Comparison of ENCODE assay signal across 15 cellular contexts in genomic region chr5:154461531-154461930, GRCh38. TPM values are rescaled to one million over a fixed set of nuclear protein-coding genes. Genes with fewer than 3 reads are reported as not detected.
A peak's percentile ranks its signal among the peaks of the same experiment; 100 is the strongest.
DNase-seq lines count a peak whose midpoint lies in the region; ATAC-seq and TF ChIP-seq lines count a peak whose summit lies in the region.
"Had no signal": no experiment of that assay in that cellular context is flagged by ENCODE, and none has a peak within 500 bp of the region (broad histone marks: within the 10 kb centered on the region; RNA-seq: fewer than 3 reads in every experiment).

No MANE protein-coding gene starts in this region.

- no peaks in the 10 kb centered on the region for H4K20me1 ChIP-seq in hepatocyte (ENCODE audit: insufficient read depth, poor library complexity, severe bottlenecking)

- DNase-seq in AG04449 (ENCODE audit: low read depth, low spot score) (no peak), HFF-Myc (ENCODE audit: extremely low read depth, low read depth) (no peak), hepatocyte (ENCODE audit: low spot score) (no peak), coronary artery (ENCODE audit: low spot score) (no peak)
- no peak for DNase-seq in activated T-cell treated with anti-CD3 and anti-CD28 coated beads, Interleukin-2, amount 50 U/mL, for 48 hours
- DNase-seq: caudate nucleus; CD4-positive, alpha-beta memory T cell; gastrocnemius medialis; Peyer's patch had no signal

- POLR2A ChIA-PET in AG04449 (lab: Yijun Ruan, JAX): no interaction called here

- H3K27ac ChIP-seq in VCaP (no peak overlapping the region), hepatocyte (no peak overlapping the region), coronary artery (no peak overlapping the region)
- H3K27ac ChIP-seq: gastrocnemius medialis, HL-60, Peyer's patch, suprapubic skin had no signal

- H3K9me3 ChIP-seq in hepatocyte (ENCODE audit: low read depth): no peaks in the 10 kb centered on the region
- H3K9me3 ChIP-seq: gastrocnemius medialis, Peyer's patch, suprapubic skin had no signal

- no peaks in the 10 kb centered on the region for H3K9me2 ChIP-seq in hepatocyte (replicated peaks; ENCODE audit: insufficient read depth)

- no peaks in the 10 kb centered on the region for H3K36me3 ChIP-seq in hepatocyte (replicated peaks; ENCODE audit: insufficient read depth, low read depth)

- no peak overlapping the region for H3K4me2 ChIP-seq in hepatocyte

- ATAC-seq in GM21367 (IDR thresholded peaks at IDR 0.05; ENCODE audit: unreplicated experiment) (no peak), GM19455 (IDR thresholded peaks at IDR 0.05; ENCODE audit: unreplicated experiment) (no peak)
- ATAC-seq: gastrocnemius medialis had no signal

- no peaks in the 10 kb centered on the region for H3K27me3 ChIP-seq in hepatocyte
- H3K27me3 ChIP-seq: gastrocnemius medialis, Peyer's patch, suprapubic skin had no signal

- no peaks in the 10 kb centered on the region for H3K79me2 ChIP-seq in hepatocyte

- peak; percentile 25 for TF ChIP-seq CTCF in AG04449 (IDR thresholded peaks at IDR 0.05; ENCODE audit: insufficient read depth, low read length, missing control alignments)
- TF ChIP-seq CTCF in HFF-Myc (IDR thresholded peaks at IDR 0.05; ENCODE audit: low read depth, low read length, missing control alignments): peak; percentile 37
- TF ChIP-seq CTCF in VCaP (conservative IDR thresholded peaks at IDR 0.05): peak; percentile 32; the same call in 1 of the 2 replicates
- TF ChIP-seq CTCF in hepatocyte (IDR thresholded peaks at IDR 0.05; ENCODE audit: poor library complexity): peak; percentile 26
- TF ChIP-seq CTCF in coronary artery (IDR thresholded peaks at IDR 0.05): no peak

- CTCF ChIA-PET in AG04449 (lab: Yijun Ruan, JAX): interaction anchor here (0.7 to 13.3 kb wide), 11 partner anchors 12 to 1929 kb away, joined by 3 to 228 read pairs (median 4); no protein-coding TSS in a partner anchor

- no peaks in the 10 kb centered on the region for H3K4me1 ChIP-seq in hepatocyte (ENCODE audit: insufficient read depth)
- H3K4me1 ChIP-seq: gastrocnemius medialis, suprapubic skin had no signal

- no peak overlapping the region for H2AFZ ChIP-seq in hepatocyte

- H3K4me3 ChIP-seq in AG04449 (ENCODE audit: low read depth, low read length) (no peak overlapping the region), HFF-Myc (replicated peaks; ENCODE audit: low read depth, low read length) (no peak overlapping the region), hepatocyte (no peak overlapping the region), coronary artery (no peak overlapping the region)
- H3K4me3 ChIP-seq: gastrocnemius medialis, lung, Peyer's patch, suprapubic skin had no signal

- WGBS in hepatocyte (ENCODE audit: low lambda C conversion rate, missing lambda C conversion rate): 54% methylated on average over 6 of the region's 6 CpGs

RNA-seq across cellular contexts. Expression of gene SAP30L, which starts 15.7 kb away (rescaled TPM):
- total RNA-seq in hepatocyte: 21.6 and 43.7 TPM in 2 replicates
- polyA plus RNA-seq in hepatocyte: 39.4 and 45.6 TPM in 2 replicates

RNA-seq across cellular contexts. Expression of gene HAND1, which starts 16.5 kb away (rescaled TPM):
- 35.6 and 39.2 TPM in 2 replicates for total RNA-seq in hepatocyte
- polyA plus RNA-seq in hepatocyte: 118 and 168 TPM in 2 replicates
- total RNA-seq: CD4-positive, alpha-beta memory T cell; gastrocnemius medialis; suprapubic skin had no signal
- polyA plus RNA-seq: CD4-positive, alpha-beta memory T cell had no signal
